7 cellular contexts compared by ENCODE assay signal in genomic region chr12:3275171-3276041, GRCh38.
DNase-seq lines count a peak whose midpoint lies in the region; ATAC-seq and TF ChIP-seq lines count a peak whose summit lies in the region.

No MANE protein-coding gene starts in this region.

- ATAC-seq in left cardiac atrium (peak; percentile 61 to 68), HG02938 (IDR thresholded peaks at IDR 0.05; ENCODE audit: unreplicated experiment) (no peak)

- intact Hi-C loops in left cardiac atrium (cut with DNase I): loop anchor here (1.0 to 10.0 kb wide), 5 partner anchors 71 to 205 kb away; no protein-coding TSS in a partner anchor

- TF ChIP-seq CTCF in GM12865 (IDR thresholded peaks at IDR 0.05; ENCODE audit: insufficient read depth, low read depth, low read length, missing control alignments) (peak; percentile 98), LNCaP clone FGC (IDR thresholded peaks at IDR 0.05; ENCODE audit: control insufficient read depth, extremely low read depth, insufficient read depth) (peak; percentile 94)

- DNase-seq in GM12865 (ENCODE audit: low read depth) (peak; percentile 64), LNCaP clone FGC (ENCODE audit: low read depth) (no peak), T follicular helper cell (ENCODE audit: low read depth) (peak; percentile 48), left cardiac atrium (peak; percentile 78), retina (peak; percentile 87)
- peak; percentile 25 for DNase-seq in activated naive CD8-positive, alpha-beta T cell treated with anti-CD3 and anti-CD28 coated beads, Interleukin-2, amount 50 U/mL, for 16 hours (ENCODE audit: low read depth, low spot score)

- H3K4me3 ChIP-seq in GM12865 (ENCODE audit: low read depth, low read length): no peak overlapping the region
- no peak overlapping the region for H3K4me3 ChIP-seq in LNCaP clone FGC (ENCODE audit: low read depth, low read length)
